29 cellular contexts compared by ENCODE assay signal in the genomic region with DNA sequence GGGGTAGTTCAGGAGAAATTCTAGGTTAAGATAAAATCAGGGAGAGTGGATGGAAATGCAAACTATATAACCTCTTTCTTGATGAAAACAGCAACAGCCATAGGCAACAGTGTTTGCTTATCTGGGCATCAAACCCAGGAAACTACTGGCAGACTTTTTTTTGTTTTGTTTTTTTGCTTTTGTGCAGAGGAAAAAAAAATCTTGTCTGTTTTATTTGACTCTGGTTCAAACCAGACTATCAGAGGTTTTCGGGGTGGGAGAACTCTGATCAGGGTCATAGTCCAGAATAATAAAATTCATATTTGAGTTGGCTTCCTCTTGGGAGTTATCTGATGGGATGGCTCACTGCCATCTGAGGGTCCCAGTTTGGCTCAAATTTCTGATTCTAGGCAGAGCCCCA.
"Had no signal": no experiment of that assay in that cellular context is flagged by ENCODE, and none has a peak within 500 bp of the region (broad histone marks: within the 10 kb centered on the region; RNA-seq: fewer than 3 reads in every experiment).

No MANE protein-coding gene starts in this region.

- DNase-seq: activated B cell treated with CpG ODN at 0.5 μM for 24 hours; activated CD4-positive, alpha-beta memory T cell treated with anti-CD3 and anti-CD28 coated beads for 36 hours; activated CD4-positive, alpha-beta T cell treated with anti-CD3 and anti-CD28 coated beads for 48 hours; activated CD8-positive, alpha-beta memory T cell treated with anti-CD3 and anti-CD28 coated beads, Interleukin-2, amount 10 ng/mL, durations not matched to agents 7 days and 5 days; activated CD8-positive, alpha-beta memory T cell treated with anti-CD3 and anti-CD28 coated beads, Interleukin-2, amount 50 U/mL, for 4 hours; activated CD8-positive, alpha-beta T cell treated with anti-CD3 and anti-CD28 coated beads, Interleukin-2, amount 10 ng/mL, durations not matched to agents 7 days and 5 days; activated gamma-delta T cell; activated naive CD4-positive, alpha-beta T cell; activated naive CD4-positive, alpha-beta T cell treated with anti-CD3 and anti-CD28 coated beads, Interleukin-2, amount 10 ng/mL, durations not matched to agents 7 days and 5 days; activated naive CD8-positive, alpha-beta T cell treated with anti-CD3 and anti-CD28 coated beads, Interleukin-2, amount 10 ng/mL, durations not matched to agents 7 days and 5 days; activated T-cell treated with anti-CD3 and anti-CD28 coated beads, Interleukin-2, amount 50 U/mL, for 1 hour; activated T-cell treated with anti-CD3 and anti-CD28 coated beads, Interleukin-2, amount 50 U/mL, for 48 hours; brain microvascular endothelial cell; effector CD4-positive, alpha-beta T cell; effector memory CD8-positive, alpha-beta T cell; erythroblast; foreskin melanocyte; heart right ventricle; T-helper 1 cell; T-helper 17 cell; T1000; WERI-Rb-1 had no signal

- H3K27ac ChIP-seq: ascending aorta, brain microvascular endothelial cell, coronary artery, heart right ventricle, WERI-Rb-1 had no signal

- H3K9me3 ChIP-seq: ascending aorta, esophagus muscularis mucosa, gastroesophageal sphincter, heart right ventricle had no signal

- H3K36me3 ChIP-seq: ascending aorta, brain microvascular endothelial cell, esophagus muscularis mucosa, gastroesophageal sphincter, heart right ventricle had no signal

- ATAC-seq: activated CD4-positive, CD25-positive, alpha-beta regulatory T cell treated with anti-CD3 and anti-CD28 coated beads, Interleukin-2, amount 50 U/mL, for 24 hours; activated CD8-positive, alpha-beta memory T cell treated with anti-CD3 and anti-CD28 coated beads, Interleukin-2, amount 10 ng/mL, durations not matched to agents 7 days and 5 days; activated CD8-positive, alpha-beta T cell treated with anti-CD3 and anti-CD28 coated beads, Interleukin-2, amount 10 ng/mL, durations not matched to agents 7 days and 5 days; activated naive CD4-positive, alpha-beta T cell treated with anti-CD3 and anti-CD28 coated beads, Interleukin-2, amount 50 U/mL, for 72 hours; effector memory CD8-positive, alpha-beta T cell; gastroesophageal sphincter; heart right ventricle; T-helper 17 cell had no signal

- H3K4me3 ChIP-seq: ascending aorta, coronary artery, esophagus muscularis mucosa, gastroesophageal sphincter, heart right ventricle had no signal

- FAIRE-seq: bronchial epithelial cell had no signal

- H3K27me3 ChIP-seq: ascending aorta, esophagus muscularis mucosa, gastroesophageal sphincter had no signal
